In the genomic region with DNA sequence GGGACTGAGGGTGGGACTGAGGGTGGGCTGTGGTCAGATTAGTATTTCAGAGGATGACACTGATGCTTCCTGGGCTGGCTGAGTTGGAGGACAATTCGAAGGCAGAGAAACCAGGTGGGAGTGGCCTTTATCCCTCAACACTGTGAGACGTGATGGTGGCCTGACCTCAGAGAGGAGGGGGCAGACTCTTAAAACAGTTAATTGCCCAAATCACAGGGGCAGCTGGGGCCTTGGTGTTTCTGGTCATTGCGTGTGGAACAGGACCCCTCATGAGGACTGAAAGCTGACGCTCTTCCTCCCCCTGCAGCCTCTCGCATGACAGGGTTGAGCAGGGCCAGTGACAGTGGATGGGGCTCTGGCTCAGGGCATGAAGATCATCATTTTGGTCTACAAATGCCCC, we compare ENCODE assay signal across 30 cellular contexts. TPM values are rescaled to one million over a fixed set of nuclear protein-coding genes. Genes with fewer than 3 reads are reported as not detected.
"Had no signal": no experiment of that assay in that cellular context is flagged by ENCODE, and none has a peak within 500 bp of the region (broad histone marks: within the 10 kb centered on the region; RNA-seq: fewer than 3 reads in every experiment).

No MANE protein-coding gene starts in this region.

- H3K4me3 ChIP-seq: esophagus muscularis mucosa, heart right ventricle, lung, mucosa of descending colon, neural progenitor cell, suprapubic skin, tibial nerve had no signal

- H3K27ac ChIP-seq: brain microvascular endothelial cell, esophagus muscularis mucosa, heart right ventricle, neural progenitor cell, suprapubic skin, tibial nerve, VCaP had no signal

- H3K36me3 Mint-ChIP-seq: activated naive CD8-positive, alpha-beta T cell; neural progenitor cell had no signal

- H3K27me3 Mint-ChIP-seq: activated naive CD8-positive, alpha-beta T cell had no signal

- H3K27ac Mint-ChIP-seq: activated naive CD8-positive, alpha-beta T cell; neural progenitor cell had no signal

- H3K4me3 Mint-ChIP-seq: activated naive CD8-positive, alpha-beta T cell; neural progenitor cell had no signal

- ATAC-seq: activated CD4-positive, CD25-positive, alpha-beta regulatory T cell treated with anti-CD3 and anti-CD28 coated beads, Interleukin-2, amount 50 U/mL, for 24 hours; heart right ventricle; left lobe of liver; mucosa of descending colon; sciatic nerve had no signal

- H3K36me3 ChIP-seq: brain microvascular endothelial cell, esophagus muscularis mucosa, heart right ventricle, neural progenitor cell, suprapubic skin, tibial nerve had no signal

- H3K27me3 ChIP-seq: brain microvascular endothelial cell, esophagus muscularis mucosa, heart right ventricle, neural progenitor cell, suprapubic skin, tibial nerve had no signal

- DNase-seq: activated CD4-positive, alpha-beta T cell treated with anti-CD3 and anti-CD28 coated beads for 48 hours; activated CD4-positive, alpha-beta T cell treated with anti-CD3 and anti-CD28 coated beads, Interleukin-2, amount 50 U/mL, for 48 hours; activated CD8-positive, alpha-beta memory T cell treated with anti-CD3 and anti-CD28 coated beads for 24 hours; activated effector memory CD4-positive, alpha-beta T cell treated with Interleukin-2 at 50 U/mL for 16 hours; activated naive CD4-positive, alpha-beta T cell treated with Interleukin-2 at 50 U/mL for 16 hours; amniotic stem cell; brain microvascular endothelial cell; caudate nucleus; foreskin melanocyte; heart right ventricle; mucosa of descending colon; posterior cingulate gyrus; small intestine; stimulated activated CD4-positive, alpha-beta T cell treated with anti-CD3 and anti-CD28 coated beads, Interleukin-1b, Interleukin-23, amount 100 ng/mL, for 48 hours; stimulated activated CD4-positive, alpha-beta T cell treated with anti-CD3 and anti-CD28 coated beads, Interleukin-4, amount 100 ng/mL, for 4 hours; stimulated activated CD8-positive, alpha-beta memory T cell treated with anti-CD3 and anti-CD28 coated beads, Interleukin-4, amount 100 ng/mL, for 48 hours; stimulated activated naive CD4-positive, alpha-beta T cell had no signal

- H3K9me3 ChIP-seq: esophagus muscularis mucosa, heart right ventricle, mucosa of descending colon, suprapubic skin, tibial nerve had no signal

RNA-seq across cellular contexts. Expression of a gene that starts 18.7 kb away (rescaled TPM):
- total RNA-seq: astrocyte; kidney epithelial cell; T-helper 1 cell treated with Interleukin-12 subunit alpha and Interleukin-12 subunit beta and Interleukin-4 antibody, amounts not matched to agents 30 ng/mL and 1 ng/mL, for 36 hours had no signal
